ENCODE assay signal across 1 cellular context in the genomic region with DNA sequence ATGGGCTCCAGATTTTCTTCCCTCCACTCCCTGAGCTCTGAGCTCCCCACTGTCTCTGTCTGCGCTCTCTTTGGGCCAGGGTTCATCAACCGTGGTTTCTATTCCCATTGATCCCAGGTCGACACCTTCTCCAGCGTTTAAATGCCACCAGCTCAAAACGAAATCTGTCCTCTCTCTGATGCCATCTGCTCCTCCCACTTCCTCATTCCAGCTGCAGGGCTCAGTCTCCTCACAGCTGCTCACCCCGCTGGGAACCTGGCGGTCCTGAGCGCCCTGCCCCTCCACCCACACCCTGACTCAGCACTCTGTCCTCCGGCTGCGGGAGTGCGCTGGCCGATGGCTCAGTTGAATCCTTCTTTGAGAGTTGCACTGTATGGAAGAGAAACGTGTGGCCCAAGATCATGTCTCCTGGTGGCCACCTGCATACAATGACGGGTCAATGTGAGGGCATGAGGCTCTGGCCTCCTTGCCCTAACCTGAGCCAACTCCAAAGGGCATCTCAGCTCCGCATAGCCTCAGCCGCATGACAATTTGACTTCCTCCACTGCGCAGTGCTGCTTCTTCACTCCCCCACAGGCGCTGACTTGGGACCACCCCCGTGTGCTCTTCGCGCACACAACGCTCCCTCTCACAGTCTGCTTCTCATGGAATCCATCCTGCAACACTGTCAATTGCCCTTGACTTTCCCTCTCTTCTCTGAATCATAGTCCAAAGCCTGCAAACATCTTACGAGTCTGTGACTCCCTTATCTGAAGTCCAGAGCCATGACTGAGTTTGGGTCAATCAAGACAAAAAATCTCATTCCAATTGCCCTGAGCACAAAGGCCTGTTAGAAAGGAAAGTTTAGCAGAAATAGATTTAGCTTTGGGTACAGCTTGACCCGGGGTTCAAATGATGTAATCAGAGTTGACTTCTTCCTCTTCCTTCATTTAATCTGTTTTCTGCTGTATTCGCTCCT.
TF ChIP-seq lines count a peak whose summit lies in the region.

No MANE protein-coding gene starts in this region.

TF ChIP-seq in K562, 482 proteins besides CTCF, POLR2A, EP300 and RAD21 (continued from another document and continues in another):
- TF ChIP-seq, protein P1, sequence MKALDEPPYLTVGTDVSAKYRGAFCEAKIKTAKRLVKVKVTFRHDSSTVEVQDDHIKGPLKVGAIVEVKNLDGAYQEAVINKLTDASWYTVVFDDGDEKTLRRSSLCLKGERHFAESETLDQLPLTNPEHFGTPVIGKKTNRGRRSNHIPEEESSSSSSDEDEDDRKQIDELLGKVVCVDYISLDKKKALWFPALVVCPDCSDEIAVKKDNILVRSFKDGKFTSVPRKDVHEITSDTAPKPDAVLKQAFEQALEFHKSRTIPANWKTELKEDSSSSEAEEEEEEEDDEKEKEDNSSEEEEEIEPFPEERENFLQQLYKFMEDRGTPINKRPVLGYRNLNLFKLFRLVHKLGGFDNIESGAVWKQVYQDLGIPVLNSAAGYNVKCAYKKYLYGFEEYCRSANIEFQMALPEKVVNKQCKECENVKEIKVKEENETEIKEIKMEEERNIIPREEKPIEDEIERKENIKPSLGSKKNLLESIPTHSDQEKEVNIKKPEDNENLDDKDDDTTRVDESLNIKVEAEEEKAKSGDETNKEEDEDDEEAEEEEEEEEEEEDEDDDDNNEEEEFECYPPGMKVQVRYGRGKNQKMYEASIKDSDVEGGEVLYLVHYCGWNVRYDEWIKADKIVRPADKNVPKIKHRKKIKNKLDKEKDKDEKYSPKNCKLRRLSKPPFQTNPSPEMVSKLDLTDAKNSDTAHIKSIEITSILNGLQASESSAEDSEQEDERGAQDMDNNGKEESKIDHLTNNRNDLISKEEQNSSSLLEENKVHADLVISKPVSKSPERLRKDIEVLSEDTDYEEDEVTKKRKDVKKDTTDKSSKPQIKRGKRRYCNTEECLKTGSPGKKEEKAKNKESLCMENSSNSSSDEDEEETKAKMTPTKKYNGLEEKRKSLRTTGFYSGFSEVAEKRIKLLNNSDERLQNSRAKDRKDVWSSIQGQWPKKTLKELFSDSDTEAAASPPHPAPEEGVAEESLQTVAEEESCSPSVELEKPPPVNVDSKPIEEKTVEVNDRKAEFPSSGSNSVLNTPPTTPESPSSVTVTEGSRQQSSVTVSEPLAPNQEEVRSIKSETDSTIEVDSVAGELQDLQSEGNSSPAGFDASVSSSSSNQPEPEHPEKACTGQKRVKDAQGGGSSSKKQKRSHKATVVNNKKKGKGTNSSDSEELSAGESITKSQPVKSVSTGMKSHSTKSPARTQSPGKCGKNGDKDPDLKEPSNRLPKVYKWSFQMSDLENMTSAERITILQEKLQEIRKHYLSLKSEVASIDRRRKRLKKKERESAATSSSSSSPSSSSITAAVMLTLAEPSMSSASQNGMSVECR (CRISPR knock-in tag; IDR thresholded peaks at IDR 0.05) = peak; percentile 64; the same call in 1 of the 2 replicates
- TF ChIP-seq, protein P2, sequence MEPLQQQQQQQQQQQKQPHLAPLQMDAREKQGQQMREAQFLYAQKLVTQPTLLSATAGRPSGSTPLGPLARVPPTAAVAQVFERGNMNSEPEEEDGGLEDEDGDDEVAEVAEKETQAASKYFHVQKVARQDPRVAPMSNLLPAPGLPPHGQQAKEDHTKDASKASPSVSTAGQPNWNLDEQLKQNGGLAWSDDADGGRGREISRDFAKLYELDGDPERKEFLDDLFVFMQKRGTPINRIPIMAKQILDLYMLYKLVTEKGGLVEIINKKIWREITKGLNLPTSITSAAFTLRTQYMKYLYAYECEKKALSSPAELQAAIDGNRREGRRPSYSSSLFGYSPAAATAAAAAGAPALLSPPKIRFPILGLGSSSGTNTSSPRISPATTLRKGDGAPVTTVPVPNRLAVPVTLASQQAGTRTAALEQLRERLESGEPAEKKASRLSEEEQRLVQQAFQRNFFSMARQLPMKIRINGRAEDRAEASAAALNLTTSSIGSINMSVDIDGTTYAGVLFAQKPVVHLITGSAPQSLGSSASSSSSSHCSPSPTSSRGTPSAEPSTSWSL (CRISPR knock-in tag; IDR thresholded peaks at IDR 0.05; ENCODE audit: borderline replicate concordance) = no peak
- peak; percentile 33; the same call in 1 of the 2 replicates for TF ChIP-seq PHF8 (IDR thresholded peaks at IDR 0.05; ENCODE audit: borderline replicate concordance, low read length)
- TF ChIP-seq, protein P3, sequence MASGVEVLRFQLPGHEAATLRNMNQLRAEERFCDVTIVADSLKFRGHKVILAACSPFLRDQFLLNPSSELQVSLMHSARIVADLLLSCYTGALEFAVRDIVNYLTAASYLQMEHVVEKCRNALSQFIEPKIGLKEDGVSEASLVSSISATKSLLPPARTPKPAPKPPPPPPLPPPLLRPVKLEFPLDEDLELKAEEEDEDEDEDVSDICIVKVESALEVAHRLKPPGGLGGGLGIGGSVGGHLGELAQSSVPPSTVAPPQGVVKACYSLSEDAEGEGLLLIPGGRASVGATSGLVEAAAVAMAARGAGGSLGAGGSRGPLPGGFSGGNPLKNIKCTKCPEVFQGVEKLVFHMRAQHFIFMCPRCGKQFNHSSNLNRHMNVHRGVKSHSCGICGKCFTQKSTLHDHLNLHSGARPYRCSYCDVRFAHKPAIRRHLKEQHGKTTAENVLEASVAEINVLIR (CRISPR knock-in tag; IDR thresholded peaks at IDR 0.05) = no peak
- no peak for TF ChIP-seq SNRNP70 (optimal IDR thresholded peaks at IDR 0.05; ENCODE audit: low read depth, low read length)
- TF ChIP-seq SAFB2 (IDR thresholded peaks at IDR 0.05; ENCODE audit: borderline replicate concordance, low read depth, low read length, severe bottlenecking) = no peak
- no peak for TF ChIP-seq ZNF165 (CRISPR knock-in tag; IDR thresholded peaks at IDR 0.05; ENCODE audit: borderline replicate concordance)
- no peak; the same call in 1 of the 2 replicates for TF ChIP-seq TOE1 (IDR thresholded peaks at IDR 0.05; ENCODE audit: borderline replicate concordance)
- 0 out of 2 replicates have a peak, but pooled peaks have one; percentile 18 for TF ChIP-seq TOE1 (CRISPR knock-in tag; IDR thresholded peaks at IDR 0.05; ENCODE audit: borderline replicate concordance, low read depth)
- TF ChIP-seq TEAD4 (IDR thresholded peaks at IDR 0.05; ENCODE audit: low read length) = peak; percentile 90
- TF ChIP-seq TEAD4 (CRISPR knock-in tag; IDR thresholded peaks at IDR 0.05; ENCODE audit: borderline replicate concordance) = no peak
- TF ChIP-seq FOXK1 (CRISPR knock-in tag; IDR thresholded peaks at IDR 0.05; ENCODE audit: borderline replicate concordance) = no peak
- no peak for TF ChIP-seq PRPF4 (IDR thresholded peaks at IDR 0.05; ENCODE audit: insufficient read depth, low read depth, low read length, poor library complexity, severe bottlenecking)
- TF ChIP-seq BRCA1 (IDR thresholded peaks at IDR 0.05) = no peak
- TF ChIP-seq BRCA1 (CRISPR knock-in tag; IDR thresholded peaks at IDR 0.05) = no peak
- peak; percentile 62; the same call in 1 of the 2 replicates for TF ChIP-seq BCOR (IDR thresholded peaks at IDR 0.05)
- TF ChIP-seq ILK (tag; IDR thresholded peaks at IDR 0.05; ENCODE audit: borderline replicate concordance, low read depth) = no peak
- peak in 1 of 2 experiments; percentile 56; a peak in 1 of 4 replicates for TF ChIP-seq TBL1XR1 (IDR thresholded peaks at IDR 0.05; ENCODE audit: low read length in 2 of 2)
- no peak for TF ChIP-seq CSDE1 (IDR thresholded peaks at IDR 0.05)
- no peak for TF ChIP-seq ZNF780A (CRISPR knock-in tag; IDR thresholded peaks at IDR 0.05)
- TF ChIP-seq EZH2 (IDR thresholded peaks at IDR 0.05; ENCODE audit: borderline replicate concordance, low read depth, low read length) = no peak
- peak; percentile 51 for TF ChIP-seq FOSL1 (tag; conservative IDR thresholded peaks at IDR 0.05)
- TF ChIP-seq, protein P4, sequence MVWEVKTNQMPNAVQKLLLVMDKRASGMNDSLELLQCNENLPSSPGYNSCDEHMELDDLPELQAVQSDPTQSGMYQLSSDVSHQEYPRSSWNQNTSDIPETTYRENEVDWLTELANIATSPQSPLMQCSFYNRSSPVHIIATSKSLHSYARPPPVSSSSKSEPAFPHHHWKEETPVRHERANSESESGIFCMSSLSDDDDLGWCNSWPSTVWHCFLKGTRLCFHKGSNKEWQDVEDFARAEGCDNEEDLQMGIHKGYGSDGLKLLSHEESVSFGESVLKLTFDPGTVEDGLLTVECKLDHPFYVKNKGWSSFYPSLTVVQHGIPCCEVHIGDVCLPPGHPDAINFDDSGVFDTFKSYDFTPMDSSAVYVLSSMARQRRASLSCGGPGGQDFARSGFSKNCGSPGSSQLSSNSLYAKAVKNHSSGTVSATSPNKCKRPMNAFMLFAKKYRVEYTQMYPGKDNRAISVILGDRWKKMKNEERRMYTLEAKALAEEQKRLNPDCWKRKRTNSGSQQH (CRISPR knock-in tag; IDR thresholded peaks at IDR 0.05) = no peak
- no peak for TF ChIP-seq TCF7 (IDR thresholded peaks at IDR 0.05; ENCODE audit: borderline replicate concordance)
- TF ChIP-seq PCBP1 (IDR thresholded peaks at IDR 0.05; ENCODE audit: low read depth, low read length, poor library complexity, severe bottlenecking) = no peak
- 0 out of 2 replicates have a peak, but pooled peaks have one; percentile 32 for TF ChIP-seq TRIM28 (IDR thresholded peaks at IDR 0.05)
- TF ChIP-seq ELF4 (CRISPR knock-in tag; IDR thresholded peaks at IDR 0.05) = peak; percentile 75; the same call in 1 of the 2 replicates
- TF ChIP-seq GATAD2A (IDR thresholded peaks at IDR 0.05) = 0 out of 2 replicates have a peak, but pooled peaks have one; percentile 18
- no peak for TF ChIP-seq SMAD3 (CRISPR knock-in tag; conservative IDR thresholded peaks at IDR 0.05)
- TF ChIP-seq ZNF23 (CRISPR knock-in tag; IDR thresholded peaks at IDR 0.05) = no peak
- TF ChIP-seq ZNF175 (CRISPR knock-in tag; IDR thresholded peaks at IDR 0.05; ENCODE audit: low read depth) = no peak
- TF ChIP-seq ETV6 (IDR thresholded peaks at IDR 0.05; ENCODE audit: borderline replicate concordance in 1 of 2, low read depth in 2 of 2, low read length in 1 of 2) = peak; percentile 13 to 86; a peak in 3 of 4 replicates
- no peak for TF ChIP-seq ETV6 (CRISPR knock-in tag; IDR thresholded peaks at IDR 0.05; ENCODE audit: borderline replicate concordance)
- TF ChIP-seq, protein P5, sequence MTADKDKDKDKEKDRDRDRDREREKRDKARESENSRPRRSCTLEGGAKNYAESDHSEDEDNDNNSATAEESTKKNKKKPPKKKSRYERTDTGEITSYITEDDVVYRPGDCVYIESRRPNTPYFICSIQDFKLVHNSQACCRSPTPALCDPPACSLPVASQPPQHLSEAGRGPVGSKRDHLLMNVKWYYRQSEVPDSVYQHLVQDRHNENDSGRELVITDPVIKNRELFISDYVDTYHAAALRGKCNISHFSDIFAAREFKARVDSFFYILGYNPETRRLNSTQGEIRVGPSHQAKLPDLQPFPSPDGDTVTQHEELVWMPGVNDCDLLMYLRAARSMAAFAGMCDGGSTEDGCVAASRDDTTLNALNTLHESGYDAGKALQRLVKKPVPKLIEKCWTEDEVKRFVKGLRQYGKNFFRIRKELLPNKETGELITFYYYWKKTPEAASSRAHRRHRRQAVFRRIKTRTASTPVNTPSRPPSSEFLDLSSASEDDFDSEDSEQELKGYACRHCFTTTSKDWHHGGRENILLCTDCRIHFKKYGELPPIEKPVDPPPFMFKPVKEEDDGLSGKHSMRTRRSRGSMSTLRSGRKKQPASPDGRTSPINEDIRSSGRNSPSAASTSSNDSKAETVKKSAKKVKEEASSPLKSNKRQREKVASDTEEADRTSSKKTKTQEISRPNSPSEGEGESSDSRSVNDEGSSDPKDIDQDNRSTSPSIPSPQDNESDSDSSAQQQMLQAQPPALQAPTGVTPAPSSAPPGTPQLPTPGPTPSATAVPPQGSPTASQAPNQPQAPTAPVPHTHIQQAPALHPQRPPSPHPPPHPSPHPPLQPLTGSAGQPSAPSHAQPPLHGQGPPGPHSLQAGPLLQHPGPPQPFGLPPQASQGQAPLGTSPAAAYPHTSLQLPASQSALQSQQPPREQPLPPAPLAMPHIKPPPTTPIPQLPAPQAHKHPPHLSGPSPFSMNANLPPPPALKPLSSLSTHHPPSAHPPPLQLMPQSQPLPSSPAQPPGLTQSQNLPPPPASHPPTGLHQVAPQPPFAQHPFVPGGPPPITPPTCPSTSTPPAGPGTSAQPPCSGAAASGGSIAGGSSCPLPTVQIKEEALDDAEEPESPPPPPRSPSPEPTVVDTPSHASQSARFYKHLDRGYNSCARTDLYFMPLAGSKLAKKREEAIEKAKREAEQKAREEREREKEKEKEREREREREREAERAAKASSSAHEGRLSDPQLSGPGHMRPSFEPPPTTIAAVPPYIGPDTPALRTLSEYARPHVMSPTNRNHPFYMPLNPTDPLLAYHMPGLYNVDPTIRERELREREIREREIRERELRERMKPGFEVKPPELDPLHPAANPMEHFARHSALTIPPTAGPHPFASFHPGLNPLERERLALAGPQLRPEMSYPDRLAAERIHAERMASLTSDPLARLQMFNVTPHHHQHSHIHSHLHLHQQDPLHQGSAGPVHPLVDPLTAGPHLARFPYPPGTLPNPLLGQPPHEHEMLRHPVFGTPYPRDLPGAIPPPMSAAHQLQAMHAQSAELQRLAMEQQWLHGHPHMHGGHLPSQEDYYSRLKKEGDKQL (CRISPR knock-in tag; IDR thresholded peaks at IDR 0.05; ENCODE audit: borderline replicate concordance) = no peak
- TF ChIP-seq ZNF717 (CRISPR knock-in tag; IDR thresholded peaks at IDR 0.05) = no peak
- TF ChIP-seq ARHGAP35 (IDR thresholded peaks at IDR 0.05; ENCODE audit: partially characterized antibody) = no peak
- TF ChIP-seq NEUROD1 (IDR thresholded peaks at IDR 0.05; ENCODE audit: borderline replicate concordance, low read depth, low read length, partially characterized antibody) = peak; percentile 22
- TF ChIP-seq, protein P6, sequence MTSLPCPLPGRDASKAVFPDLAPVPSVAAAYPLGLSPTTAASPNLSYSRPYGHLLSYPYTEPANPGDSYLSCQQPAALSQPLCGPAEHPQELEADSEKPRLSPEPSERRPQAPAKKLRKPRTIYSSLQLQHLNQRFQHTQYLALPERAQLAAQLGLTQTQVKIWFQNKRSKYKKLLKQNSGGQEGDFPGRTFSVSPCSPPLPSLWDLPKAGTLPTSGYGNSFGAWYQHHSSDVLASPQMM (CRISPR knock-in tag; IDR thresholded peaks at IDR 0.05) = no peak
- TF ChIP-seq ZNF696 (CRISPR knock-in tag; conservative IDR thresholded peaks at IDR 0.05) = no peak
- TF ChIP-seq CHD4 (IDR thresholded peaks at IDR 0.05; ENCODE audit: insufficient read depth, insufficient replicate concordance, low read depth, low read length, poor library complexity, severe bottlenecking) = no peak
- TF ChIP-seq, protein P7, sequence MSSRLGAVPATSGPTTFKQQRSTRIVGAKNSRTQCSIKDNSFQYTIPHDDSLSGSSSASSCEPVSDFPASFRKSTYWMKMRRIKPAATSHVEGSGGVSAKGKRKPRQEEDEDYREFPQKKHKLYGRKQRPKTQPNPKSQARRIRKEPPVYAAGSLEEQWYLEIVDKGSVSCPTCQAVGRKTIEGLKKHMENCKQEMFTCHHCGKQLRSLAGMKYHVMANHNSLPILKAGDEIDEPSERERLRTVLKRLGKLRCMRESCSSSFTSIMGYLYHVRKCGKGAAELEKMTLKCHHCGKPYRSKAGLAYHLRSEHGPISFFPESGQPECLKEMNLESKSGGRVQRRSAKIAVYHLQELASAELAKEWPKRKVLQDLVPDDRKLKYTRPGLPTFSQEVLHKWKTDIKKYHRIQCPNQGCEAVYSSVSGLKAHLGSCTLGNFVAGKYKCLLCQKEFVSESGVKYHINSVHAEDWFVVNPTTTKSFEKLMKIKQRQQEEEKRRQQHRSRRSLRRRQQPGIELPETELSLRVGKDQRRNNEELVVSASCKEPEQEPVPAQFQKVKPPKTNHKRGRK (tag; IDR thresholded peaks at IDR 0.05) = no peak
- TF ChIP-seq RUNX1 (IDR thresholded peaks at IDR 0.05; ENCODE audit: low read depth) = no peak; the same call in 1 of the 2 replicates
- TF ChIP-seq RAD51 (IDR thresholded peaks at IDR 0.05; ENCODE audit: borderline replicate concordance, low read depth) = no peak
- TF ChIP-seq ZNF140 (CRISPR knock-in tag; IDR thresholded peaks at IDR 0.05) = no peak
